In genomic region chr5:170849374-170849773, GRCh38 we compare ENCODE assay signal across 1 cellular context.
TF ChIP-seq lines count a peak whose summit lies in the region.

No MANE protein-coding gene starts in this region.

TF ChIP-seq in GM23338, 12 proteins besides CTCF, POLR2A, EP300 and RAD21 (continued from another document):
- TF ChIP-seq ZNF462 (CRISPR knock-in tag; IDR thresholded peaks at IDR 0.05) (no peak), EZH2 (IDR thresholded peaks at IDR 0.05; ENCODE audit: low read depth, unreplicated experiment) (no peak), REST (IDR thresholded peaks at IDR 0.05; ENCODE audit: unreplicated experiment) (no peak), ZNF331 (CRISPR knock-in tag; IDR thresholded peaks at IDR 0.05; ENCODE audit: low read depth) (no peak)
